25 cellular contexts compared by ENCODE assay signal in genomic region chr1:43354936-43355335, GRCh38. TPM values are rescaled to one million over a fixed set of nuclear protein-coding genes. Genes with fewer than 3 reads are reported as not detected.
"Had no signal": no experiment of that assay in that cellular context is flagged by ENCODE, and none has a peak within 500 bp of the region (broad histone marks: within the 10 kb centered on the region; RNA-seq: fewer than 3 reads in every experiment).

No MANE protein-coding gene starts in this region.

- H3K9me3 Mint-ChIP-seq: activated B cell treated with CpG ODN at 0.5 μM for 24 hours; activated CD4-positive, alpha-beta memory T cell treated with anti-CD3 and anti-CD28 coated beads for 36 hours; activated CD4-positive, alpha-beta T cell treated with anti-CD3 and anti-CD28 coated beads, Interleukin-2, amount 10 ng/mL, durations not matched to agents 7 days and 5 days; activated naive CD4-positive, alpha-beta T cell treated with anti-CD3 and anti-CD28 coated beads for 36 hours; activated T-cell treated with anti-CD3 and anti-CD28 coated beads, Interleukin-2, amount 50 U/mL, for 4 hours; activated T-helper 17 cell treated with anti-CD3 and anti-CD28 coated beads, Interleukin-2, amount 50 U/mL, for 72 hours; T-helper 1 cell treated with Interleukin-12 subunit alpha and Interleukin-12 subunit beta and Interleukin-4 antibody, amounts not matched to agents 30 μg/mL and 1 μg/mL, for 36 hours had no signal

- H3K27me3 Mint-ChIP-seq: activated B cell treated with CpG ODN at 0.5 μM for 24 hours; activated CD4-positive, alpha-beta memory T cell treated with anti-CD3 and anti-CD28 coated beads for 36 hours; activated CD4-positive, alpha-beta T cell treated with anti-CD3 and anti-CD28 coated beads, Interleukin-2, amount 10 ng/mL, durations not matched to agents 7 days and 5 days; activated naive CD8-positive, alpha-beta T cell; activated T-helper 17 cell treated with anti-CD3 and anti-CD28 coated beads, Interleukin-2, amount 50 U/mL, for 72 hours had no signal

- H3K27ac ChIP-seq: PC-9 had no signal

- H3K4me3 ChIP-seq: PC-9 had no signal

- DNase-seq: activated B cell treated with CpG ODN at 0.5 μM for 24 hours; activated CD4-positive, alpha-beta memory T cell treated with anti-CD3 and anti-CD28 coated beads for 36 hours; activated CD4-positive, alpha-beta T cell treated with anti-CD3 and anti-CD28 coated beads for 1 hour; activated CD4-positive, alpha-beta T cell treated with anti-CD3 and anti-CD28 coated beads, Interleukin-2, amount 10 ng/mL, durations not matched to agents 7 days and 5 days; activated CD8-positive, alpha-beta memory T cell treated with anti-CD3 and anti-CD28 coated beads for 24 hours; activated gamma-delta T cell; activated naive CD4-positive, alpha-beta T cell treated with anti-CD3 and anti-CD28 coated beads for 36 hours; activated T-cell treated with anti-CD3 and anti-CD28 coated beads, Interleukin-2, amount 50 U/mL, for 4 hours; amygdala; caudate nucleus; KG1; MM.1S; NCI-H1105 treated with DMSO at 0.1 percent for 48 hours; NCI-H1436 treated with DMSO at 0.1 percent for 48 hours; NCI-H187 treated with DMSO at 0.1 percent for 48 hours; NCI-H2081 treated with DMSO at 0.1 percent for 48 hours; NCI-H446; PC-9; SHP77 treated with DMSO at 0.1 percent for 48 hours; T-helper 9 cell had no signal

- H3K4me3 Mint-ChIP-seq: activated B cell treated with CpG ODN at 0.5 μM for 24 hours; activated CD4-positive, alpha-beta memory T cell treated with anti-CD3 and anti-CD28 coated beads for 36 hours; activated CD4-positive, alpha-beta T cell treated with anti-CD3 and anti-CD28 coated beads, Interleukin-2, amount 10 ng/mL, durations not matched to agents 7 days and 5 days; activated naive CD4-positive, alpha-beta T cell treated with anti-CD3 and anti-CD28 coated beads for 36 hours; activated naive CD8-positive, alpha-beta T cell; activated T-cell treated with anti-CD3 and anti-CD28 coated beads, Interleukin-2, amount 50 U/mL, for 4 hours; activated T-helper 17 cell treated with anti-CD3 and anti-CD28 coated beads, Interleukin-2, amount 50 U/mL, for 72 hours; T-helper 1 cell treated with Interleukin-12 subunit alpha and Interleukin-12 subunit beta and Interleukin-4 antibody, amounts not matched to agents 30 μg/mL and 1 μg/mL, for 36 hours had no signal

- H3K27ac Mint-ChIP-seq: activated B cell treated with CpG ODN at 0.5 μM for 24 hours; activated CD4-positive, alpha-beta memory T cell treated with anti-CD3 and anti-CD28 coated beads for 36 hours; activated CD4-positive, alpha-beta T cell treated with anti-CD3 and anti-CD28 coated beads, Interleukin-2, amount 10 ng/mL, durations not matched to agents 7 days and 5 days; activated naive CD4-positive, alpha-beta T cell treated with anti-CD3 and anti-CD28 coated beads for 36 hours; activated naive CD8-positive, alpha-beta T cell; activated T-helper 17 cell treated with anti-CD3 and anti-CD28 coated beads, Interleukin-2, amount 50 U/mL, for 72 hours; T-helper 1 cell treated with Interleukin-12 subunit alpha and Interleukin-12 subunit beta and Interleukin-4 antibody, amounts not matched to agents 30 μg/mL and 1 μg/mL, for 36 hours had no signal

RNA-seq across cellular contexts. Expression of gene MPL, which starts 17.3 kb away (rescaled TPM):
- total RNA-seq: activated B cell treated with CpG ODN at 0.5 μM for 24 hours; activated CD4-positive, alpha-beta memory T cell treated with anti-CD3 and anti-CD28 coated beads for 36 hours; activated CD4-positive, alpha-beta T cell treated with anti-CD3 and anti-CD28 coated beads, Interleukin-2, amount 10 ng/mL, durations not matched to agents 7 days and 5 days; activated naive CD4-positive, alpha-beta T cell treated with anti-CD3 and anti-CD28 coated beads for 36 hours; activated T-cell treated with anti-CD3 and anti-CD28 coated beads, Interleukin-2, amount 50 U/mL, for 4 hours; activated T-helper 17 cell treated with anti-CD3 and anti-CD28 coated beads, Interleukin-2, amount 50 U/mL, for 72 hours; astrocyte; SK-MEL-5 had no signal
